23 cellular contexts compared by ENCODE assay signal in genomic region chr6:89536230-89536629, GRCh38.
DNase-seq lines count a peak whose midpoint lies in the region; ATAC-seq and TF ChIP-seq lines count a peak whose summit lies in the region.
"Had no signal": no experiment of that assay in that cellular context is flagged by ENCODE, and none has a peak within 500 bp of the region (broad histone marks: within the 10 kb centered on the region; RNA-seq: fewer than 3 reads in every experiment).

No MANE protein-coding gene starts in this region.

- H3K27ac ChIP-seq in WERI-Rb-1, result no peak overlapping the region
- H3K27ac ChIP-seq: gastroesophageal sphincter, lower lobe of right lung, pancreas, VCaP had no signal

- peak; percentile 1 for DNase-seq in EH (ENCODE audit: low read depth)
- peak; percentile 3 for DNase-seq in LHCN-M2 (ENCODE audit: low read depth)
- DNase-seq in WERI-Rb-1, result no peak
- DNase-seq in iPS-NIHi11 (ENCODE audit: low spot score), result peak; percentile 33
- DNase-seq in T-helper 17 cell, result no peak
- no peak for DNase-seq in left colon
- DNase-seq: activated CD4-positive, alpha-beta memory T cell treated with anti-CD3 and anti-CD28 coated beads, Interleukin-2, amount 10 ng/mL, durations not matched to agents 7 days and 5 days; activated T-cell treated with anti-CD3 and anti-CD28 coated beads, Interleukin-2, amount 50 U/mL, for 1 hour; cortex of kidney; GDM1; lower lobe of right lung; naive B cell; NCI-H1417; NCI-H226; pancreas; stimulated activated CD4-positive, alpha-beta T cell treated with anti-CD3 and anti-CD28 coated beads, Interleukin-2, amount 100 ng/mL, for 48 hours had no signal

- H3K36me3 ChIP-seq in WERI-Rb-1, result no peaks in the 10 kb centered on the region
- H3K36me3 ChIP-seq: gastroesophageal sphincter, lower lobe of right lung, pancreas had no signal

- no peak overlapping the region for H3K4me3 Mint-ChIP-seq in T-helper 17 cell
- H3K4me3 Mint-ChIP-seq: activated CD4-positive, alpha-beta memory T cell treated with anti-CD3 and anti-CD28 coated beads, Interleukin-2, amount 10 ng/mL, durations not matched to agents 7 days and 5 days; activated naive CD4-positive, alpha-beta T cell treated with anti-CD3 and anti-CD28 coated beads, Interleukin-2, amount 50 U/mL, for 24 hours; brain; naive B cell; T-helper 1 cell treated with Interleukin-12 subunit alpha and Interleukin-12 subunit beta and Interleukin-4 antibody, amounts not matched to agents 30 μg/mL and 1 μg/mL, for 36 hours had no signal

- intact Hi-C loops in left colon (cut with DNase I, micrococcal nuclease), result no loop called here

- no peak overlapping the region for H3K27ac Mint-ChIP-seq in T-helper 17 cell
- H3K27ac Mint-ChIP-seq: activated CD4-positive, alpha-beta memory T cell treated with anti-CD3 and anti-CD28 coated beads, Interleukin-2, amount 10 ng/mL, durations not matched to agents 7 days and 5 days; activated naive CD4-positive, alpha-beta T cell treated with anti-CD3 and anti-CD28 coated beads, Interleukin-2, amount 50 U/mL, for 24 hours; naive B cell; T-helper 1 cell treated with Interleukin-12 subunit alpha and Interleukin-12 subunit beta and Interleukin-4 antibody, amounts not matched to agents 30 μg/mL and 1 μg/mL, for 36 hours had no signal

- no peaks in the 10 kb centered on the region for H3K36me3 Mint-ChIP-seq in T-helper 17 cell (ENCODE audit: low read depth)
- H3K36me3 Mint-ChIP-seq: activated naive CD4-positive, alpha-beta T cell treated with anti-CD3 and anti-CD28 coated beads, Interleukin-2, amount 50 U/mL, for 24 hours; brain had no signal

- H3K27me3 Mint-ChIP-seq in T-helper 17 cell, result peaks cover 6% of the 10 kb centered on the region
- H3K27me3 Mint-ChIP-seq: brain, naive B cell had no signal

- peaks cover 3% of the 10 kb centered on the region for H3K4me1 Mint-ChIP-seq in T-helper 17 cell
- H3K4me1 Mint-ChIP-seq: activated CD4-positive, alpha-beta memory T cell treated with anti-CD3 and anti-CD28 coated beads, Interleukin-2, amount 10 ng/mL, durations not matched to agents 7 days and 5 days; activated naive CD4-positive, alpha-beta T cell treated with anti-CD3 and anti-CD28 coated beads, Interleukin-2, amount 50 U/mL, for 24 hours; naive B cell had no signal

- ATAC-seq in T-helper 17 cell (no peak), left colon (no peak), GM19467 (IDR thresholded peaks at IDR 0.05; ENCODE audit: unreplicated experiment) (no peak)
- no peak for ATAC-seq in activated CD4-positive, CD25-positive, alpha-beta regulatory T cell treated with anti-CD3 and anti-CD28 coated beads, Interleukin-2, amount 50 U/mL, for 24 hours
- ATAC-seq: gastroesophageal sphincter, lower lobe of right lung, pancreas had no signal

- peak; percentile 32 for TF ChIP-seq CTCF in WERI-Rb-1 (IDR thresholded peaks at IDR 0.05; ENCODE audit: low read depth, low read length)

- no peak overlapping the region for H3K4me3 ChIP-seq in WERI-Rb-1 (ENCODE audit: low read depth, low read length)
- H3K4me3 ChIP-seq: gastroesophageal sphincter, lower lobe of right lung, pancreas had no signal

- H3K9me3 ChIP-seq in WERI-Rb-1 (ENCODE audit: severe bottlenecking) (no peaks in the 10 kb centered on the region), T-helper 17 cell (ENCODE audit: control insufficient read depth, low read length, poor library complexity, severe bottlenecking) (no peaks in the 10 kb centered on the region)
- H3K9me3 ChIP-seq: gastroesophageal sphincter, lower lobe of right lung, pancreas had no signal

- no peaks in the 10 kb centered on the region for H3K27me3 ChIP-seq in WERI-Rb-1 (ENCODE audit: insufficient read depth, low read depth, severe bottlenecking)
- H3K27me3 ChIP-seq: gastroesophageal sphincter, pancreas had no signal

Comparison
In these comparisons a context has a peak if more than half of its experiments do, and no peak if none do; other contexts are left out.
1. DNase-seq: peak in EH (single experiment), LHCN-M2 (single experiment) and iPS-NIHi11 (single experiment); none in WERI-Rb-1 (single experiment), T-helper 17 cell (0 of 3) and left colon (0 of 2).